Comparison of ENCODE assay signal across 14 cellular contexts in the genomic region with DNA sequence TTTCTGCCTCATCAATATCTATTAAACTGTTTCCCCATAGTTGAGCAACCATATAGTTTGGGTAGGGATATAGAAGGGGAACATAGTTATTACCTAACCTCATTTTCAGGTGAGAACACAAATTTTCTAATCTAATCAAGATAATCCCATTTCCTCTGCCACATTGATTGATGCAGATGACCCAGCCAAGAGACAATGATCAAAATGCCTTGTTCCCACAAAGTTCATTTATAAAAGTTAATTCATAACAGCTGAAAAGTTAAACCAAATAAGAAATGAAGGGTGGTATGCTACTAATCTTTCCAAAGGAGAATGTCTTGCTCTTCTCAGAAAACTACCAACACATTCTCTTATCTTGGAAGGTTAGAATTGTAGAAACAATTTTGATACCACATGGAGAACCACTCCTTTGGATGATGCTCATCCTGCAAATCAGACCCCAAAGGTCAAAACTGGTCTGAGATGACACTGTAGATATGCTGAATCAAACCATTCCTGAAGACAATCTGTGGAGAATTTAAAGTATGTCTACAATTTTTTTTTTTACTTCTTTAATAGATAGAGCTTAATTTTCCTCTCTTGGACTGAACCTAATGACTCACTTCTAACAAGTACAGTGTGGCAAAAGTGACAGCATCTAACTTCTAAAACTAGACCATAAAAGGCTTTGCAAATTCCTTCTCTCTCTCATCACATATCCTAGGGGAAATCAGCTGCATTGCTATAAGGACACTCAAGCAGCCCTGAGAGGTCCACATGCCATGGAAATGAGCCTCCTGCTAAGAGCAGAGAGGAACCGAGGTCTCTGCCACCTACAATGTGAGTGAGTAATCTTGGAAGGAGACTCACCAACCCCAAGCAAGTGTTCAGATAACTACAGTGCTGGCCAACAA.
DNase-seq lines count a peak whose midpoint lies in the region; ATAC-seq and TF ChIP-seq lines count a peak whose summit lies in the region.
"Had no signal": no experiment of that assay in that cellular context is flagged by ENCODE, and none has a peak within 500 bp of the region (broad histone marks: within the 10 kb centered on the region; RNA-seq: fewer than 3 reads in every experiment).

No MANE protein-coding gene starts in this region.

- no peaks in the 10 kb centered on the region for H3K36me3 Mint-ChIP-seq in stimulated activated naive B cell treated with anti-CD40 and anti-IgM and Interleukin-4, amounts not matched to agents 10 μg/mL and 1 μg/mL and 100 μg/mL, for 72 hours

- H3K9me3 ChIP-seq in adipocyte (ENCODE audit: control insufficient read depth, low read length) (peaks cover 7% of the 10 kb centered on the region), upper lobe of left lung (no peaks in the 10 kb centered on the region)
- H3K9me3 ChIP-seq: colonic mucosa, prostate gland, suprapubic skin had no signal

- no peak for TF ChIP-seq POLR2A in upper lobe of left lung (IDR thresholded peaks at IDR 0.05)

- peaks cover 49% of the 10 kb centered on the region for H3K4me1 ChIP-seq in adipocyte (ENCODE audit: control insufficient read depth, insufficient read depth, low read length)
- H3K4me1 ChIP-seq in foreskin keratinocyte: peaks cover 43% of the 10 kb centered on the region
- no peaks in the 10 kb centered on the region for H3K4me1 ChIP-seq in upper lobe of left lung
- H3K4me1 ChIP-seq: colonic mucosa, prostate gland, suprapubic skin had no signal

- H3K9ac ChIP-seq in adipocyte (ENCODE audit: low read length): peak overlapping the region; percentile 63

- TF ChIP-seq CTCF in HFF-Myc (IDR thresholded peaks at IDR 0.05; ENCODE audit: low read depth, low read length, missing control alignments) (no peak), foreskin keratinocyte (conservative IDR thresholded peaks at IDR 0.05) (no peak), upper lobe of left lung (IDR thresholded peaks at IDR 0.05) (no peak)

- no peak overlapping the region for H3K27ac Mint-ChIP-seq in stimulated activated naive B cell treated with anti-CD40 and anti-IgM and Interleukin-4, amounts not matched to agents 10 μg/mL and 1 μg/mL and 100 μg/mL, for 72 hours
- H3K27ac Mint-ChIP-seq: activated CD4-positive, alpha-beta memory T cell treated with anti-CD3 and anti-CD28 coated beads, Interleukin-2, amount 10 ng/mL, durations not matched to agents 7 days and 5 days had no signal

- H3K36me3 ChIP-seq in adipocyte (ENCODE audit: control insufficient read depth, insufficient read depth, low read length, severe bottlenecking): no peaks in the 10 kb centered on the region
- no peaks in the 10 kb centered on the region for H3K36me3 ChIP-seq in upper lobe of left lung
- H3K36me3 ChIP-seq: colonic mucosa, prostate gland, suprapubic skin had no signal

- H3K27ac ChIP-seq in foreskin keratinocyte (no peak overlapping the region), upper lobe of left lung (no peak overlapping the region)
- H3K27ac ChIP-seq: colonic mucosa, prostate gland, suprapubic skin had no signal

- H3K4me1 Mint-ChIP-seq in stimulated activated naive B cell treated with anti-CD40 and anti-IgM and Interleukin-4, amounts not matched to agents 10 μg/mL and 1 μg/mL and 100 μg/mL, for 72 hours: no peaks in the 10 kb centered on the region
- H3K4me1 Mint-ChIP-seq: activated CD4-positive, alpha-beta memory T cell treated with anti-CD3 and anti-CD28 coated beads, Interleukin-2, amount 10 ng/mL, durations not matched to agents 7 days and 5 days had no signal

- H3K4me3 ChIP-seq in HFF-Myc (replicated peaks; ENCODE audit: low read depth, low read length) (no peak overlapping the region), adipocyte (ENCODE audit: low read length) (no peak overlapping the region), upper lobe of left lung (no peak overlapping the region)
- H3K4me3 ChIP-seq: colonic mucosa, prostate gland, suprapubic skin had no signal

- no peaks in the 10 kb centered on the region for H3K27me3 Mint-ChIP-seq in stimulated activated naive B cell treated with anti-CD40 and anti-IgM and Interleukin-4, amounts not matched to agents 10 μg/mL and 1 μg/mL and 100 μg/mL, for 72 hours
- H3K27me3 Mint-ChIP-seq: activated CD4-positive, alpha-beta memory T cell treated with anti-CD3 and anti-CD28 coated beads, Interleukin-2, amount 10 ng/mL, durations not matched to agents 7 days and 5 days had no signal

- H3K27me3 ChIP-seq in adipocyte (replicated peaks; ENCODE audit: control insufficient read depth, insufficient read depth, low read length) (no peaks in the 10 kb centered on the region), foreskin keratinocyte (no peaks in the 10 kb centered on the region), upper lobe of left lung (no peaks in the 10 kb centered on the region)
- H3K27me3 ChIP-seq: colonic mucosa, suprapubic skin had no signal

- peaks cover 3 to 4% of the 10 kb centered on the region in 2 donors for H3K9me3 Mint-ChIP-seq in stimulated activated naive B cell treated with anti-CD40 and anti-IgM and Interleukin-4, amounts not matched to agents 10 μg/mL and 1 μg/mL and 100 μg/mL, for 72 hours

- DNase-seq in HFF-Myc (ENCODE audit: extremely low read depth, low read depth): peak; percentile 58
- peak; percentile 52 for DNase-seq in adipocyte (ENCODE audit: low read depth)
- peak; percentile 93 to 97 for DNase-seq in foreskin keratinocyte
- DNase-seq in stimulated activated naive B cell treated with anti-CD40 and anti-IgM and Interleukin-4, amounts not matched to agents 10 μg/mL and 1 μg/mL and 100 μg/mL, for 72 hours: no peak
- DNase-seq in NCI-H446 (lab: John Stamatoyannopoulos, UW): no peak
- DNase-seq in upper lobe of left lung: no peak
- DNase-seq: activated CD4-positive, alpha-beta memory T cell treated with anti-CD3 and anti-CD28 coated beads, Interleukin-2, amount 10 ng/mL, durations not matched to agents 7 days and 5 days; activated naive CD4-positive, alpha-beta T cell treated with Interleukin-2 at 50 U/mL for 16 hours; colonic mucosa; glutamatergic neuron; T-helper 2 cell had no signal

- 44 to 64% methylated on average over 1 of the region's 1 CpG for WGBS in upper lobe of left lung, 2 donors

- no peak for TF ChIP-seq EP300 in upper lobe of left lung (IDR thresholded peaks at IDR 0.05)

- H3K4me3 Mint-ChIP-seq in stimulated activated naive B cell treated with anti-CD40 and anti-IgM and Interleukin-4, amounts not matched to agents 10 μg/mL and 1 μg/mL and 100 μg/mL, for 72 hours: no peak overlapping the region
- H3K4me3 Mint-ChIP-seq: activated CD4-positive, alpha-beta memory T cell treated with anti-CD3 and anti-CD28 coated beads, Interleukin-2, amount 10 ng/mL, durations not matched to agents 7 days and 5 days had no signal

- peak; percentile 88 for ATAC-seq in foreskin keratinocyte
- ATAC-seq in stimulated activated naive B cell treated with anti-CD40 and anti-IgM and Interleukin-4, amounts not matched to agents 10 μg/mL and 1 μg/mL and 100 μg/mL, for 72 hours (replicated peaks): no peak
- no peak for ATAC-seq in GM21367 (IDR thresholded peaks at IDR 0.05; ENCODE audit: unreplicated experiment)
- ATAC-seq in upper lobe of left lung (ENCODE audit: low FRiP score in 2 of 2): no peak

Comparison
In these comparisons a context has a peak if more than half of its experiments do, and no peak if none do; other contexts are left out.
1. DNase-seq: peak in HFF-Myc (single experiment), adipocyte (single experiment) and foreskin keratinocyte (2 of 2); none in stimulated activated naive B cell treated with anti-CD40 and anti-IgM and Interleukin-4, amounts not matched to agents 10 μg/mL and 1 μg/mL and 100 μg/mL, for 72 hours (single experiment), NCI-H446 (0 of 2) and upper lobe of left lung (0 of 2).